ENCODE assay signal across 8 cellular contexts in the genomic region with DNA sequence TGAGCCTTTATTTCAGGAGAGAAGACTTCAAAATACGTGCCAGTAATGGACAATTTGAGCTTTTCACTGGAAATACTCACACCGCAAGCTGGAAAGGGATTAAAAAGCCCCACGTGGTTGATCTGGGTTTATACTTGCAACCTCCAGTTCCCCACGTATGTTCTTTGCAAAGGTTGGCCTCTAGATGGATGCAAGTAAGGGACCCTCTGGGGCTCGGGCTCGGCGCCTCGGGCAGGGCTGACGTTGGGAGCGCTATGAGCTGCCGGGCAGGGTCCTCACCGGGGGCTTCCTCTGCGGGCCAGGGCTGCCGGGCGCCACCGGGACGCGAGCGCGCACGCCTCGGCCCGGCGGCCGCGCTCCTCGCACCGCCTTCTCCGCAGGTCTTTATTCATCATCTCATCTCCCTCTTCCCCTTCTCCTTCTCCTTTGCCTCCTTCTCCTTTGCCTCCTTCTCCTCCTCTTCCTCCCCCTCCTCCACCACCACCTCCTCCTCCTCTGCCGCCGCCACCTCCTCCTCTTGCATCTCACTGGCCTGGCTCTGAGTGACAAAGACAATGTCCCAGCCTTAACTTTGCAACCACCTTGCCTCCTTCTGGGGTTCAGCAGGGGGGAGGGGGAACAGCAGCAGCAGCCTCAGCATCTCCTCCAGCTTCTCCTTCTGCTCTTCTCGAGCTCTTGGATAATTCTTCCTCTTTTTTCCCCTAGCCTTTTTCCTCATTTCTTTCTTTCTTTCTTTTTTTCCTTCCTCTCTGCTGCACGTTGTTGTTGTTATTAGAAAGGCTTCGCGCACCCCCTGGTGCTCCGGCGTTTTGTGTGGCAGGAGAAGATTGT. TPM values are rescaled to one million over a fixed set of nuclear protein-coding genes. Genes with fewer than 3 reads are reported as not detected.
A peak's percentile ranks its signal among the peaks of the same experiment; 100 is the strongest.
DNase-seq lines count a peak whose midpoint lies in the region; ATAC-seq and TF ChIP-seq lines count a peak whose summit lies in the region.

No MANE protein-coding gene starts in this region.

- no peaks in the 10 kb centered on the region for H3K27me3 ChIP-seq in ACC112 (ENCODE audit: insufficient read depth, low read length)
- H3K27me3 ChIP-seq in PC-3 (ENCODE audit: low read length): no peaks in the 10 kb centered on the region
- H3K27me3 ChIP-seq in vagina: no peaks in the 10 kb centered on the region

- POLR2A ChIA-PET in PC-3 (lab: Charles Lee; ENCODE audit: unreplicated experiment): no interaction called here

- peak overlapping the region; percentile 98 for H3K27ac Mint-ChIP-seq in endothelial cell (ENCODE audit: unreplicated experiment)

- no peaks in the 10 kb centered on the region for H3F3A ChIP-seq in PC-3 (ENCODE audit: low read length, unreplicated experiment)

- BruUV-seq in PC-3 (replicated peaks; lab: Mats Ljungman, UMichigan): no TSS peak

- H4K20me1 ChIP-seq in PC-3 (ENCODE audit: low read length): no peaks in the 10 kb centered on the region

- peaks cover 61% of the 10 kb centered on the region for H3K4me1 Mint-ChIP-seq in endothelial cell (ENCODE audit: unreplicated experiment)

- H3K27me3 Mint-ChIP-seq in endothelial cell (ENCODE audit: unreplicated experiment): peaks cover 17% of the 10 kb centered on the region

- H3K4me3 Mint-ChIP-seq in endothelial cell (ENCODE audit: unreplicated experiment): peak overlapping the region; percentile 98

- H3K9me2 ChIP-seq in PC-3 (replicated peaks; ENCODE audit: low read length): no peaks in the 10 kb centered on the region

- no peak for TF ChIP-seq CTCF in GM10266 (IDR thresholded peaks at IDR 0.05; ENCODE audit: control insufficient read depth, insufficient read depth, low read depth, missing control alignments)
- TF ChIP-seq CTCF in PC-3 (conservative IDR thresholded peaks at IDR 0.05; ENCODE audit: low read depth, low read length): peak; percentile 54; the same call in 1 of the 2 replicates
- no peak for TF ChIP-seq CTCF in endothelial cell (IDR thresholded peaks at IDR 0.05; ENCODE audit: unreplicated experiment)
- TF ChIP-seq CTCF in mucosa of descending colon (IDR thresholded peaks at IDR 0.05): no peak
- TF ChIP-seq CTCF in vagina (IDR thresholded peaks at IDR 0.05): no peak

- peak overlapping the region; percentile 91 for H3K4me3 ChIP-seq in ACC112 (ENCODE audit: low read depth, low read length)
- peak overlapping the region; percentile 98 for H3K4me3 ChIP-seq in PC-3 (ENCODE audit: low read length)
- peak overlapping the region; percentile 46 for H3K4me3 ChIP-seq in mucosa of descending colon
- peak overlapping the region; percentile 77 to 80 for H3K4me3 ChIP-seq in vagina

- H3K9me3 ChIP-seq in PC-3 (ENCODE audit: low read length) (no peaks in the 10 kb centered on the region), mucosa of descending colon (no peaks in the 10 kb centered on the region), vagina (no peaks in the 10 kb centered on the region)

- H3K36me3 ChIP-seq in ACC112 (ENCODE audit: insufficient read depth, low read length) (no peaks in the 10 kb centered on the region), PC-3 (ENCODE audit: low read depth, low read length) (no peaks in the 10 kb centered on the region), mucosa of descending colon (ENCODE audit: low read depth) (no peaks in the 10 kb centered on the region), vagina (no peaks in the 10 kb centered on the region)

- H3K4me2 ChIP-seq in PC-3 (ENCODE audit: low read length): peak overlapping the region; percentile 82

- peaks cover 38% of the 10 kb centered on the region for H3K4me1 ChIP-seq in ACC112 (ENCODE audit: control insufficient read depth, insufficient read depth, low read length, unreplicated experiment)
- peaks cover 51% of the 10 kb centered on the region for H3K4me1 ChIP-seq in PC-3 (ENCODE audit: insufficient read depth, low read length)
- peaks cover 7% of the 10 kb centered on the region for H3K4me1 ChIP-seq in mucosa of descending colon (ENCODE audit: low read depth)
- H3K4me1 ChIP-seq in vagina: peaks cover 35% of the 10 kb centered on the region

- DNase-seq in GM10266 (ENCODE audit: extremely low spot score): peak; percentile 27
- peak; percentile 42 for DNase-seq in PC-3
- peak; percentile 59 for DNase-seq in endothelial cell (ENCODE audit: low spot score)
- DNase-seq in mucosa of descending colon: peak; percentile 61 to 71 (median 66)
- no peak for DNase-seq in vagina (ENCODE audit: extremely low spot score in 2 of 2)
- no peak for DNase-seq in cerebellar nuclear complex (lab: John Stamatoyannopoulos, UW)

- CTCF ChIA-PET in PC-3 (lab: Charles Lee): interaction anchor here (0.6 kb wide), 1 partner anchor 109 kb away, joined by 3 read pairs; no protein-coding TSS in a partner anchor

- peaks cover 14% of the 10 kb centered on the region for H3K36me3 Mint-ChIP-seq in endothelial cell (ENCODE audit: low read depth, unreplicated experiment)

- intact Hi-C loops in PC-3 (cut with micrococcal nuclease): loop anchor here (1.0 to 10.0 kb wide), 9 partner anchors 30 to 1020 kb away; no protein-coding TSS in a partner anchor
- intact Hi-C loops in mucosa of descending colon (cut with DNase I, micrococcal nuclease): loop anchor here in 1 of 2 donors (5.0 kb wide), 1 partner anchor 60 kb away; no protein-coding TSS in a partner anchor
- intact Hi-C loops in vagina (cut with DNase I): loop anchor here (10.0 kb wide), 1 partner anchor 422 kb away; the partner anchor contains the start of gene RAD23B

- peaks cover 49% of the 10 kb centered on the region for H3K79me2 ChIP-seq in ACC112 (ENCODE audit: control insufficient read depth, insufficient read depth, low read length, unreplicated experiment)
- peaks cover 76% of the 10 kb centered on the region for H3K79me2 ChIP-seq in PC-3 (ENCODE audit: low read length)

- H3K27ac ChIP-seq in ACC112 (ENCODE audit: low read depth, low read length) (peak overlapping the region; percentile 67), PC-3 (ENCODE audit: low read length) (peak overlapping the region; percentile 67), vagina (peak overlapping the region; percentile 91)

- H3K9me3 Mint-ChIP-seq in endothelial cell (ENCODE audit: unreplicated experiment): no peaks in the 10 kb centered on the region

- TF ChIP-seq POLR2A in vagina (IDR thresholded peaks at IDR 0.05): no peak

- peak overlapping the region; percentile 88 for H3K9ac ChIP-seq in PC-3 (ENCODE audit: low read length)

- H2AFZ ChIP-seq in ACC112 (ENCODE audit: low read length, unreplicated experiment) (peak overlapping the region; percentile 61), PC-3 (ENCODE audit: low read length) (peak overlapping the region; percentile 96)

- ATAC-seq in PC-3 (peak; percentile 17), mucosa of descending colon (peak; percentile 36), HG02938 (IDR thresholded peaks at IDR 0.05; ENCODE audit: unreplicated experiment) (no peak)

RNA-seq across cellular contexts. Expression of gene ZNF462, which starts 0.6 kb away (rescaled TPM):
- 21.2 and 23.4 TPM in 2 replicates for total RNA-seq in PC-3 (2014; rRNA removed)
- 98.3 TPM for total RNA-seq in endothelial cell (ENCODE audit: unreplicated experiment)
- total RNA-seq in mucosa of descending colon: 10 to 100 TPM; 34.8 to 54.7 (median 48.7) TPM
- 28.5 TPM for total RNA-seq in vagina

Comparison
In these comparisons a context has a peak if more than half of its experiments do, and no peak if none do; other contexts are left out.
1. H3K4me3 ChIP-seq: peak in every context shown above with its lines; median percentile 98 in PC-3; 91 in ACC112; 78 in vagina; 46 in mucosa of descending colon.
2. DNase-seq: peak in GM10266 (single experiment), PC-3 (single experiment), endothelial cell (single experiment) and mucosa of descending colon (3 of 3); none in vagina (0 of 2) and cerebellar nuclear complex (0 of 2).
3. Peak in every context shown above with its lines, with median percentiles within 50 percentile points of each other: H3K27ac ChIP-seq.